ENCODE assay signal across 28 cellular contexts in the genomic region with DNA sequence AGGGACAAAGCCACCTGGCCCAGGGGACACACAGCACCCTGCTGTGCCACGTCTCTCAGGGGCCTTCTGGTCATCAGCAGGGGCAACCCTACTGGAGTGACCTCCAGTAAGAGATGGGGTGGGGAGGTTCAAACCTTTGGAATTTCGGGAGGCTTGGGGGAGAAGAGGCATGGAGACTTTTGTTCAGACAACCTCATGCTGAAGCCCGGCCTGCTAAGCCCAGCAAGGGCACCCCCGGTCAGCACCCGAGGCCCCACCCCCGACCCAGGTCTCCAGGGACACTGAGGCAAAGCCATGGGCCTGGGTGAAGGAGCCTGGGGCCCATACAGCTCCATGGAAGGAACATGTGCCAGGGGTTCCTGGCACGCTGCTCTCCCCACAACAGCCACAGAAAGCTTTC.
"Had no signal": no experiment of that assay in that cellular context is flagged by ENCODE, and none has a peak within 500 bp of the region (broad histone marks: within the 10 kb centered on the region; RNA-seq: fewer than 3 reads in every experiment).

No MANE protein-coding gene starts in this region.

- H3K9ac ChIP-seq: SK-N-SH had no signal

- H3K4me1 Mint-ChIP-seq: activated CD4-positive, alpha-beta T cell treated with anti-CD3 and anti-CD28 coated beads for 36 hours; activated naive CD4-positive, alpha-beta T cell treated with anti-CD3 and anti-CD28 coated beads, Interleukin-2, amount 10 ng/mL, durations not matched to agents 7 days and 5 days had no signal

- H3K9me3 Mint-ChIP-seq: activated T-helper 17 cell treated with anti-CD3 and anti-CD28 coated beads, Interleukin-2, amount 50 U/mL, for 72 hours had no signal

- H3K4me3 Mint-ChIP-seq: activated CD4-positive, alpha-beta memory T cell treated with anti-CD3 and anti-CD28 coated beads, Interleukin-2, amount 10 ng/mL, durations not matched to agents 7 days and 5 days; activated CD4-positive, alpha-beta T cell treated with anti-CD3 and anti-CD28 coated beads for 36 hours; activated naive CD4-positive, alpha-beta T cell treated with anti-CD3 and anti-CD28 coated beads, Interleukin-2, amount 10 ng/mL, durations not matched to agents 7 days and 5 days; activated naive CD8-positive, alpha-beta T cell treated with anti-CD3 and anti-CD28 coated beads for 36 hours; activated T-helper 17 cell treated with anti-CD3 and anti-CD28 coated beads, Interleukin-2, amount 50 U/mL, for 72 hours had no signal

- H3K9me3 ChIP-seq: breast epithelium, SJCRH30, SK-N-SH had no signal

- H3K27me3 ChIP-seq: breast epithelium, SJCRH30 had no signal

- H3K27me3 Mint-ChIP-seq: activated CD4-positive, alpha-beta memory T cell treated with anti-CD3 and anti-CD28 coated beads, Interleukin-2, amount 10 ng/mL, durations not matched to agents 7 days and 5 days; activated CD4-positive, alpha-beta T cell treated with anti-CD3 and anti-CD28 coated beads for 36 hours; activated naive CD4-positive, alpha-beta T cell treated with anti-CD3 and anti-CD28 coated beads, Interleukin-2, amount 10 ng/mL, durations not matched to agents 7 days and 5 days; activated naive CD8-positive, alpha-beta T cell treated with anti-CD3 and anti-CD28 coated beads for 36 hours; activated T-helper 17 cell treated with anti-CD3 and anti-CD28 coated beads, Interleukin-2, amount 50 U/mL, for 72 hours had no signal

- H3K36me3 ChIP-seq: breast epithelium had no signal

- DNase-seq: activated CD4-positive, alpha-beta memory T cell treated with anti-CD3 and anti-CD28 coated beads, Interleukin-2, amount 10 ng/mL, durations not matched to agents 7 days and 5 days; activated CD4-positive, alpha-beta T cell treated with anti-CD3 and anti-CD28 coated beads for 36 hours; activated CD4-positive, alpha-beta T cell treated with anti-CD3 and anti-CD28 coated beads, Interleukin-2, amount 50 U/mL, for 1 hour; activated CD4-positive, CD25-positive, alpha-beta regulatory T cell; activated gamma-delta T cell treated with Interleukin-2 at 50 U/mL for 16 hours; activated naive CD4-positive, alpha-beta T cell treated with anti-CD3 and anti-CD28 coated beads, Interleukin-2, amount 10 ng/mL, durations not matched to agents 7 days and 5 days; activated naive CD8-positive, alpha-beta T cell treated with anti-CD3 and anti-CD28 coated beads for 36 hours; activated T-cell treated with anti-CD3 and anti-CD28 coated beads for 4 hours; activated T-cell treated with anti-CD3 and anti-CD28 coated beads, Interleukin-2, amount 50 U/mL, for 48 hours; central memory CD4-positive, alpha-beta T cell; Karpas-422; MM.1S; NCI-H1105; NCI-H1436; NCI-H1694 treated with DMSO at 0.1 percent for 48 hours; NCI-H2029 treated with DMSO at 0.1 percent for 48 hours; NCI-H510A treated with DMSO at 0.1 percent for 48 hours; NCI-H69; NK-92 treated with Interleukin-12 subunit alpha and Interleukin-12 subunit beta, amount 100 ng/mL, for 24 hours; OCI-M1; RPMI8226; SJCRH30; SK-N-SH; T-helper 1 cell had no signal

- ATAC-seq: activated CD4-positive, alpha-beta T cell treated with anti-CD3 and anti-CD28 coated beads for 36 hours; activated T-helper 17 cell treated with anti-CD3 and anti-CD28 coated beads, Interleukin-2, amount 50 U/mL, for 72 hours; Panc1 had no signal

- H3K4me3 ChIP-seq: breast epithelium, SJCRH30 had no signal

- H3K4me2 ChIP-seq: SK-N-SH had no signal

- H3K27ac Mint-ChIP-seq: activated CD4-positive, alpha-beta memory T cell treated with anti-CD3 and anti-CD28 coated beads, Interleukin-2, amount 10 ng/mL, durations not matched to agents 7 days and 5 days; activated CD4-positive, alpha-beta T cell treated with anti-CD3 and anti-CD28 coated beads for 36 hours; activated naive CD4-positive, alpha-beta T cell treated with anti-CD3 and anti-CD28 coated beads, Interleukin-2, amount 10 ng/mL, durations not matched to agents 7 days and 5 days; activated naive CD8-positive, alpha-beta T cell treated with anti-CD3 and anti-CD28 coated beads for 36 hours; activated T-helper 17 cell treated with anti-CD3 and anti-CD28 coated beads, Interleukin-2, amount 50 U/mL, for 72 hours had no signal

- H3K27ac ChIP-seq: breast epithelium, SJCRH30, VCaP had no signal

- H3K4me1 ChIP-seq: breast epithelium, SJCRH30 had no signal
